ENCODE assay signal across 24 cellular contexts in genomic region chr1:93601686-93602085, GRCh38.
"Had no signal": no experiment of that assay in that cellular context is flagged by ENCODE, and none has a peak within 500 bp of the region (broad histone marks: within the 10 kb centered on the region; RNA-seq: fewer than 3 reads in every experiment).

No MANE protein-coding gene starts in this region.

- H3K9me3 ChIP-seq: breast epithelium, neutrophil, ovary, prostate gland, right atrium auricular region, vagina had no signal

- H3K4me1 Mint-ChIP-seq: activated naive CD8-positive, alpha-beta T cell treated with anti-CD3 and anti-CD28 coated beads, Interleukin-2, amount 10 ng/mL, durations not matched to agents 7 days and 5 days; central memory CD8-positive, alpha-beta T cell; stimulated activated naive CD8-positive, alpha-beta T cell treated with anti-CD3 and anti-CD28 coated beads, Interleukin-15, amount 100 ng/mL, for 72 hours had no signal

- H3K36me3 Mint-ChIP-seq: activated naive CD8-positive, alpha-beta T cell treated with anti-CD3 and anti-CD28 coated beads, Interleukin-2, amount 10 ng/mL, durations not matched to agents 7 days and 5 days; natural killer cell treated with Interleukin-12 subunit alpha and Interleukin-12 subunit beta and Interleukin-15 and Interleukin-18, amount 100 ng/mL, for 72 hours had no signal

- H3K4me3 ChIP-seq: breast epithelium, hepatocyte, ovary, prostate gland, right atrium auricular region, vagina had no signal

- H3K27ac ChIP-seq: breast epithelium, hepatocyte, neutrophil, ovary, prostate gland, right atrium auricular region, vagina had no signal

- H3K27me3 ChIP-seq: breast epithelium, hepatocyte, neutrophil, ovary, right atrium auricular region, vagina had no signal

- H3K27ac Mint-ChIP-seq: activated B cell treated with CpG ODN at 0.5 μM for 24 hours; activated CD4-positive, alpha-beta T cell treated with anti-CD3 and anti-CD28 coated beads for 36 hours; activated naive CD4-positive, alpha-beta T cell treated with anti-CD3 and anti-CD28 coated beads for 36 hours; activated naive CD8-positive, alpha-beta T cell treated with anti-CD3 and anti-CD28 coated beads, Interleukin-2, amount 10 ng/mL, durations not matched to agents 7 days and 5 days; natural killer cell treated with Interleukin-12 subunit alpha and Interleukin-12 subunit beta and Interleukin-15 and Interleukin-18, amount 100 ng/mL, for 72 hours; stimulated activated naive CD8-positive, alpha-beta T cell treated with anti-CD3 and anti-CD28 coated beads, Interleukin-15, amount 100 ng/mL, for 72 hours; T-helper 1 cell treated with Interleukin-12 subunit alpha and Interleukin-12 subunit beta and Interleukin-4 antibody, amounts not matched to agents 30 μg/mL and 1 μg/mL, for 36 hours had no signal

- DNase-seq: activated B cell treated with CpG ODN at 0.5 μM for 24 hours; activated CD4-positive, alpha-beta T cell treated with anti-CD3 and anti-CD28 coated beads for 36 hours; activated CD4-positive, alpha-beta T cell treated with anti-CD3 and anti-CD28 coated beads, Interleukin-2, amount 50 U/mL, for 48 hours; activated CD8-positive, alpha-beta memory T cell treated with anti-CD3 and anti-CD28 coated beads, Interleukin-2, amount 50 U/mL, for 48 hours; activated effector memory CD4-positive, alpha-beta T cell treated with Interleukin-2 at 50 U/mL for 16 hours; activated naive CD4-positive, alpha-beta T cell treated with anti-CD3 and anti-CD28 coated beads for 36 hours; activated naive CD8-positive, alpha-beta T cell treated with anti-CD3 and anti-CD28 coated beads, Interleukin-2, amount 10 ng/mL, durations not matched to agents 7 days and 5 days; activated T-cell treated with anti-CD3 and anti-CD28 coated beads, Interleukin-2, amount 50 U/mL, for 48 hours; amniotic stem cell; kidney glomerular epithelial cell; left ventricle myocardium superior; ovary; stimulated activated CD4-positive, alpha-beta T cell treated with anti-CD3 and anti-CD28 coated beads, Interleukin-1b, Interleukin-23, amount 100 ng/mL, for 48 hours; stimulated activated naive CD8-positive, alpha-beta T cell treated with anti-CD3 and anti-CD28 coated beads, Interleukin-15, amount 100 ng/mL, for 72 hours; trophoblast cell had no signal

- H3K36me3 ChIP-seq: breast epithelium, neutrophil, ovary, prostate gland, right atrium auricular region, vagina had no signal

- H3K4me2 ChIP-seq: hepatocyte had no signal

- H3K4me1 ChIP-seq: prostate gland had no signal

- H2AFZ ChIP-seq: hepatocyte had no signal

- H3K4me3 Mint-ChIP-seq: activated B cell treated with CpG ODN at 0.5 μM for 24 hours; activated CD4-positive, alpha-beta T cell treated with anti-CD3 and anti-CD28 coated beads for 36 hours; activated naive CD4-positive, alpha-beta T cell treated with anti-CD3 and anti-CD28 coated beads for 36 hours; activated naive CD8-positive, alpha-beta T cell treated with anti-CD3 and anti-CD28 coated beads, Interleukin-2, amount 10 ng/mL, durations not matched to agents 7 days and 5 days; central memory CD8-positive, alpha-beta T cell; natural killer cell treated with Interleukin-12 subunit alpha and Interleukin-12 subunit beta and Interleukin-15 and Interleukin-18, amount 100 ng/mL, for 72 hours; stimulated activated naive CD8-positive, alpha-beta T cell treated with anti-CD3 and anti-CD28 coated beads, Interleukin-15, amount 100 ng/mL, for 72 hours; T-helper 1 cell treated with Interleukin-12 subunit alpha and Interleukin-12 subunit beta and Interleukin-4 antibody, amounts not matched to agents 30 μg/mL and 1 μg/mL, for 36 hours had no signal

- H3K27me3 Mint-ChIP-seq: activated B cell treated with CpG ODN at 0.5 μM for 24 hours; stimulated activated naive CD8-positive, alpha-beta T cell treated with anti-CD3 and anti-CD28 coated beads, Interleukin-15, amount 100 ng/mL, for 72 hours had no signal

- H3K9me3 Mint-ChIP-seq: activated B cell treated with CpG ODN at 0.5 μM for 24 hours; activated naive CD4-positive, alpha-beta T cell treated with anti-CD3 and anti-CD28 coated beads for 36 hours; activated naive CD8-positive, alpha-beta T cell treated with anti-CD3 and anti-CD28 coated beads, Interleukin-2, amount 10 ng/mL, durations not matched to agents 7 days and 5 days; central memory CD8-positive, alpha-beta T cell; natural killer cell treated with Interleukin-12 subunit alpha and Interleukin-12 subunit beta and Interleukin-15 and Interleukin-18, amount 100 ng/mL, for 72 hours; stimulated activated naive CD8-positive, alpha-beta T cell treated with anti-CD3 and anti-CD28 coated beads, Interleukin-15, amount 100 ng/mL, for 72 hours; T-helper 1 cell treated with Interleukin-12 subunit alpha and Interleukin-12 subunit beta and Interleukin-4 antibody, amounts not matched to agents 30 μg/mL and 1 μg/mL, for 36 hours had no signal
